In the genomic region with DNA sequence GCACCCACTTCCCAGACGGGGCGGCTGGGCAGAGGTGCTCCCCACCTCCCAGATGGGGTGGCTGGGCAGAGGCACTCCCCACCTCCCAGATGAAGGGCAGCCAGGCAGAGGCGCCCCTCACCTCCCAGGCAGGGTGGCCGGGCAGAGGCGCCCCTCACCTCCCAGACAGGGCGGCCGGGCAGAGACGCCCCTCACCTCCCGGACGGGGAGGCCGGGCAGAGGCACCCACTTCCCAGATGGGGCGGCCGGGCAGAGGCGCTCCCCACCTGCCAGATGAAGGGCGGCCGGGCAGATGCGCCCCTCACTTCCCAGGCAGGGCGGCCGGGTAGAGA, we compare ENCODE assay signal across 30 cellular contexts.
DNase-seq lines count a peak whose midpoint lies in the region; ATAC-seq and TF ChIP-seq lines count a peak whose summit lies in the region.
"Had no signal": no experiment of that assay in that cellular context is flagged by ENCODE, and none has a peak within 500 bp of the region (broad histone marks: within the 10 kb centered on the region; RNA-seq: fewer than 3 reads in every experiment).

No MANE protein-coding gene starts in this region.

- peaks cover 44% of the 10 kb centered on the region for H3K9me3 ChIP-seq in BLaER1
- H3K9me3 ChIP-seq: A549, BE2C, Caco-2 had no signal

- ATAC-seq in GM23338, result no peak
- ATAC-seq: A549; CD8-positive, alpha-beta T cell had no signal

- no peaks in the 10 kb centered on the region for H3K9me2 ChIP-seq in GM23338 (ENCODE audit: insufficient read depth)

- H3K27ac Mint-ChIP-seq in activated T-cell treated with anti-CD3 and anti-CD28 coated beads, Interleukin-2, amount 50 U/mL, for 24 hours, result no peak overlapping the region
- no peak overlapping the region for H3K27ac Mint-ChIP-seq in GM23338
- H3K27ac Mint-ChIP-seq: B cell; CD14-positive monocyte; CD4-positive, alpha-beta memory T cell; CD4-positive, alpha-beta T cell; CD4-positive, CD25-positive, alpha-beta regulatory T cell; CD8-positive, alpha-beta memory T cell; CD8-positive, alpha-beta T cell had no signal

- H3K4me3 ChIP-seq in BLaER1, result 0 out of 2 replicates have a peak overlapping the region, but pooled peaks have one; percentile 18
- no peak overlapping the region for H3K4me3 ChIP-seq in GM23338
- H3K4me3 ChIP-seq: A549 had no signal

- H3K4me1 ChIP-seq in BLaER1 (no peaks in the 10 kb centered on the region), GM23338 (ENCODE audit: insufficient read depth) (no peaks in the 10 kb centered on the region)
- H3K4me1 ChIP-seq: A549; BE2C; BLaER1 treated with 17β-estradiol and CSF1 and Interleukin-3, amounts not matched to agents 10 nM and 100 nM; Caco-2 had no signal

- H3K4me2 ChIP-seq in BLaER1 (no peak overlapping the region), GM23338 (no peak overlapping the region)
- H3K4me2 ChIP-seq: A549; BLaER1 treated with 17β-estradiol and CSF1 and Interleukin-3, amounts not matched to agents 10 nM and 100 nM had no signal

- H3K27me3 Mint-ChIP-seq in activated T-cell treated with anti-CD3 and anti-CD28 coated beads, Interleukin-2, amount 50 U/mL, for 24 hours, result peaks cover 6% of the 10 kb centered on the region
- peaks cover 2% of the 10 kb centered on the region for H3K27me3 Mint-ChIP-seq in GM23338 (ENCODE audit: insufficient read depth, low read depth, poor library complexity)
- H3K27me3 Mint-ChIP-seq: B cell; CD4-positive, alpha-beta memory T cell; CD4-positive, alpha-beta T cell; CD4-positive, CD25-positive, alpha-beta regulatory T cell; CD8-positive, alpha-beta memory T cell had no signal

- no peak for TF ChIP-seq CTCF in GM23338 (conservative IDR thresholded peaks at IDR 0.05; ENCODE audit: low read depth in 2 of 2)

- no peak overlapping the region for H3K4me3 Mint-ChIP-seq in activated T-cell treated with anti-CD3 and anti-CD28 coated beads, Interleukin-2, amount 50 U/mL, for 24 hours
- no peak overlapping the region for H3K4me3 Mint-ChIP-seq in GM23338
- H3K4me3 Mint-ChIP-seq: B cell; CD14-positive monocyte; CD4-positive, alpha-beta memory T cell; CD4-positive, alpha-beta T cell; CD4-positive, CD25-positive, alpha-beta regulatory T cell; CD8-positive, alpha-beta memory T cell; CD8-positive, alpha-beta T cell had no signal

- H3K9ac ChIP-seq in BLaER1, result no peak overlapping the region
- H3K9ac ChIP-seq: BLaER1 treated with 17β-estradiol and CSF1 and Interleukin-3, amounts not matched to agents 10 nM and 100 nM had no signal

- DNase-seq in activated T-cell treated with anti-CD3 and anti-CD28 coated beads, Interleukin-2, amount 50 U/mL, for 24 hours, result peak; percentile 22
- DNase-seq in activated T-cell treated with anti-CD3 and anti-CD28 coated beads, Interleukin-2, amount 50 U/mL, for 1 hour, result no peak
- no peak for DNase-seq in GM23338 (ENCODE audit: low spot score)
- DNase-seq: 8988T; ACHN; AML-193; BE2C; C1 segment of cervical spinal cord; Caco-2; Calu3; CD4-positive, alpha-beta T cell; CD4-positive, CD25-positive, alpha-beta regulatory T cell; CD8-positive, alpha-beta memory T cell; CD8-positive, alpha-beta T cell; COR-L47; DMS 273 treated with DMSO at 0.1 percent for 48 hours; DMS153; DMS53; DMS79; DMS79 treated with DMSO at 0.1 percent for 48 hours; DND-41; EL had no signal

- H3K27ac ChIP-seq in BLaER1 (no peak overlapping the region), GM23338 (ENCODE audit: low read depth) (no peak overlapping the region)
- H3K27ac ChIP-seq: 22Rv1; A549; BLaER1 treated with 17β-estradiol and CSF1 and Interleukin-3, amounts not matched to agents 10 nM and 100 nM; C4-2B had no signal

- H3K79me2 ChIP-seq in GM23338 (replicated peaks; ENCODE audit: insufficient read depth), result no peaks in the 10 kb centered on the region

- peaks cover 11% of the 10 kb centered on the region for H3K9me3 Mint-ChIP-seq in activated T-cell treated with anti-CD3 and anti-CD28 coated beads, Interleukin-2, amount 50 U/mL, for 24 hours
- peaks cover 52% of the 10 kb centered on the region for H3K9me3 Mint-ChIP-seq in GM23338

- H3K36me3 ChIP-seq in BLaER1 (peaks cover 20% of the 10 kb centered on the region), GM23338 (ENCODE audit: insufficient read depth) (no peaks in the 10 kb centered on the region)
- H3K36me3 ChIP-seq: BE2C had no signal

- no peaks in the 10 kb centered on the region; the same call in 1 of the 2 replicates for H3K27me3 ChIP-seq in BLaER1
- no peaks in the 10 kb centered on the region for H3K27me3 ChIP-seq in GM23338 (ENCODE audit: insufficient read depth)
- H3K27me3 ChIP-seq: BE2C had no signal

- H3K36me3 Mint-ChIP-seq in activated T-cell treated with anti-CD3 and anti-CD28 coated beads, Interleukin-2, amount 50 U/mL, for 24 hours (ENCODE audit: low read depth), result peaks cover 45% of the 10 kb centered on the region
- peaks cover 59% of the 10 kb centered on the region for H3K36me3 Mint-ChIP-seq in GM23338 (ENCODE audit: low read depth)

- no peak overlapping the region for H2AFZ ChIP-seq in GM23338

- no peaks in the 10 kb centered on the region for H3K4me1 Mint-ChIP-seq in activated T-cell treated with anti-CD3 and anti-CD28 coated beads, Interleukin-2, amount 50 U/mL, for 24 hours (ENCODE audit: low read depth)
- no peaks in the 10 kb centered on the region for H3K4me1 Mint-ChIP-seq in GM23338
- H3K4me1 Mint-ChIP-seq: B cell; CD14-positive monocyte; CD4-positive, CD25-positive, alpha-beta regulatory T cell; CD8-positive, alpha-beta memory T cell had no signal

- no peaks in the 10 kb centered on the region for H3F3A ChIP-seq in GM23338 (replicated peaks; ENCODE audit: low read depth)

- H4K20me1 ChIP-seq in BLaER1 (no peaks in the 10 kb centered on the region), GM23338 (replicated peaks; ENCODE audit: insufficient read depth) (no peaks in the 10 kb centered on the region)
- H4K20me1 ChIP-seq: BLaER1 treated with 17β-estradiol and CSF1 and Interleukin-3, amounts not matched to agents 10 nM and 100 nM had no signal

TF ChIP-seq in GM23338, 12 proteins besides CTCF, POLR2A, EP300 and RAD21:
- TF ChIP-seq EZH2phosphoT487 (IDR thresholded peaks at IDR 0.05; ENCODE audit: unreplicated experiment), result no peak
- TF ChIP-seq, protein P1, sequence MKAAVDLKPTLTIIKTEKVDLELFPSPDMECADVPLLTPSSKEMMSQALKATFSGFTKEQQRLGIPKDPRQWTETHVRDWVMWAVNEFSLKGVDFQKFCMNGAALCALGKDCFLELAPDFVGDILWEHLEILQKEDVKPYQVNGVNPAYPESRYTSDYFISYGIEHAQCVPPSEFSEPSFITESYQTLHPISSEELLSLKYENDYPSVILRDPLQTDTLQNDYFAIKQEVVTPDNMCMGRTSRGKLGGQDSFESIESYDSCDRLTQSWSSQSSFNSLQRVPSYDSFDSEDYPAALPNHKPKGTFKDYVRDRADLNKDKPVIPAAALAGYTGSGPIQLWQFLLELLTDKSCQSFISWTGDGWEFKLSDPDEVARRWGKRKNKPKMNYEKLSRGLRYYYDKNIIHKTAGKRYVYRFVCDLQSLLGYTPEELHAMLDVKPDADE (IDR thresholded peaks at IDR 0.05), result no peak
- TF ChIP-seq EZH2 (IDR thresholded peaks at IDR 0.05; ENCODE audit: low read depth, unreplicated experiment), result no peak
